ENCODE assay signal across 9 cellular contexts in genomic region chr4:158850800-158851644, GRCh38.
DNase-seq lines count a peak whose midpoint lies in the region; TF ChIP-seq lines count a peak whose summit lies in the region.
"Had no signal": no experiment of that assay in that cellular context is flagged by ENCODE, and none has a peak within 500 bp of the region (broad histone marks: within the 10 kb centered on the region; RNA-seq: fewer than 3 reads in every experiment).

No MANE protein-coding gene starts in this region.

- TF ChIP-seq CTCF in MCF 10A (IDR thresholded peaks at IDR 0.05; ENCODE audit: unreplicated experiment), result peak; percentile 58
- peak; percentile 63 for TF ChIP-seq CTCF in liver (IDR thresholded peaks at IDR 0.05; ENCODE audit: low read depth, low read length, missing input control)

- DNase-seq in NCI-H1436 (lab: John Stamatoyannopoulos, UW), result peak; percentile 5
- no peak for DNase-seq in NCI-H1436 treated with DMSO at 0.1 percent for 48 hours (lab: John Stamatoyannopoulos, UW)
- DNase-seq in LoVo (ENCODE audit: low spot score), result peak; percentile 32
- DNase-seq in MCF 10A (ENCODE audit: unreplicated experiment), result peak; percentile 35
- no peak for DNase-seq in activated T-helper 2 cell treated with anti-CD3 and anti-CD28 coated beads, Interferon-gamma antibody, Interleukin-2, Interleukin-4, amounts not matched to agents 10 μg/mL and 5 μg/mL and 100 μg/mL, durations not matched to agents 14 hours and 24 hours and 36 hours (ENCODE audit: low spot score)
- no peak for DNase-seq in activated CD4-positive, alpha-beta T cell treated with anti-CD3 and anti-CD28 coated beads, Interleukin-2, amount 50 U/mL, for 48 hours
- DNase-seq in cortex of kidney (lab: John Stamatoyannopoulos, UW), result no peak

- no peak overlapping the region for H3K27ac Mint-ChIP-seq in MCF 10A (ENCODE audit: low read depth, unreplicated experiment)
- no peak overlapping the region for H3K27ac Mint-ChIP-seq in activated T-helper 2 cell treated with anti-CD3 and anti-CD28 coated beads, Interferon-gamma antibody, Interleukin-2, Interleukin-4, amounts not matched to agents 10 μg/mL and 5 μg/mL and 100 μg/mL, durations not matched to agents 14 hours and 24 hours and 36 hours

- no peaks in the 10 kb centered on the region for H3K9me3 Mint-ChIP-seq in MCF 10A (ENCODE audit: unreplicated experiment)
- no peaks in the 10 kb centered on the region for H3K9me3 Mint-ChIP-seq in activated T-helper 2 cell treated with anti-CD3 and anti-CD28 coated beads, Interferon-gamma antibody, Interleukin-2, Interleukin-4, amounts not matched to agents 10 μg/mL and 5 μg/mL and 100 μg/mL, durations not matched to agents 14 hours and 24 hours and 36 hours
- H3K9me3 Mint-ChIP-seq: CD8-positive, alpha-beta memory T cell had no signal

- 71% methylated on average over 7 of the region's 7 CpGs for WGBS in liver

- POLR2A ChIA-PET in MCF 10A (lab: Yijun Ruan, JAX), result interaction anchor here (0.5 to 2.1 kb wide), 4 partner anchors 54 to 141 kb away, joined by 3 to 7 read pairs (median 3); partner anchors contain the start of gene PPID

- no peaks in the 10 kb centered on the region for H3K27me3 ChIP-seq in liver (ENCODE audit: control insufficient read depth in 4 of 4, insufficient read depth in 4 of 4, low read length in 3 of 4)

- no peaks in the 10 kb centered on the region for H3K9me3 ChIP-seq in liver (ENCODE audit: control insufficient read depth in 4 of 4, low read length in 3 of 4)

- peak; percentile 89 to 90 for TF ChIP-seq RAD21 in liver (IDR thresholded peaks at IDR 0.05)

- no peaks in the 10 kb centered on the region for H3K27me3 Mint-ChIP-seq in MCF 10A (ENCODE audit: insufficient read depth, unreplicated experiment)
- no peaks in the 10 kb centered on the region for H3K27me3 Mint-ChIP-seq in activated T-helper 2 cell treated with anti-CD3 and anti-CD28 coated beads, Interferon-gamma antibody, Interleukin-2, Interleukin-4, amounts not matched to agents 10 μg/mL and 5 μg/mL and 100 μg/mL, durations not matched to agents 14 hours and 24 hours and 36 hours (ENCODE audit: low read depth)
- H3K27me3 Mint-ChIP-seq: CD8-positive, alpha-beta memory T cell had no signal

- no peak overlapping the region for H3K9ac ChIP-seq in liver (ENCODE audit: low read depth in 1 of 2, low read length in 2 of 2)

- no peak overlapping the region for H3K4me3 Mint-ChIP-seq in MCF 10A (ENCODE audit: unreplicated experiment)
- no peak overlapping the region for H3K4me3 Mint-ChIP-seq in activated T-helper 2 cell treated with anti-CD3 and anti-CD28 coated beads, Interferon-gamma antibody, Interleukin-2, Interleukin-4, amounts not matched to agents 10 μg/mL and 5 μg/mL and 100 μg/mL, durations not matched to agents 14 hours and 24 hours and 36 hours (ENCODE audit: low read depth)

- H3K4me3 ChIP-seq in liver (ENCODE audit: low read depth in 1 of 3, low read length in 3 of 3), result no peak overlapping the region

- H3K27ac ChIP-seq in liver (ENCODE audit: low read depth in 1 of 2, low read length in 2 of 2), result peak overlapping the region in 1 of 2 donors; percentile 36

- BruUV-seq in MCF 10A (replicated peaks; lab: Mats Ljungman, UMichigan), result no TSS peak

- peaks cover 5% of the 10 kb centered on the region for H3K36me3 Mint-ChIP-seq in MCF 10A (ENCODE audit: insufficient read depth, unreplicated experiment)
- H3K36me3 Mint-ChIP-seq in activated T-helper 2 cell treated with anti-CD3 and anti-CD28 coated beads, Interferon-gamma antibody, Interleukin-2, Interleukin-4, amounts not matched to agents 10 μg/mL and 5 μg/mL and 100 μg/mL, durations not matched to agents 14 hours and 24 hours and 36 hours (ENCODE audit: low read depth), result no peaks in the 10 kb centered on the region

- intact Hi-C loops in MCF 10A (cut with micrococcal nuclease), result loop anchor here (1.0 to 10.0 kb wide), 4 partner anchors 121 to 598 kb away; partner anchors contain the start of gene PPID
- intact Hi-C loops in activated T-helper 2 cell treated with anti-CD3 and anti-CD28 coated beads, Interferon-gamma antibody, Interleukin-2, Interleukin-4, amounts not matched to agents 10 μg/mL and 5 μg/mL and 100 μg/mL, durations not matched to agents 14 hours and 24 hours and 36 hours (cut with micrococcal nuclease), result loop anchor here (1.0 to 2.0 kb wide), 2 partner anchors 76 to 121 kb away; no protein-coding TSS in a partner anchor

- peaks cover 0 to under 1% (median 0%) of the 10 kb centered on the region in 4 donors for H3K4me1 ChIP-seq in liver (ENCODE audit: control insufficient read depth in 4 of 4, insufficient read depth in 4 of 4, low read length in 3 of 4)

- H3K4me1 Mint-ChIP-seq in MCF 10A (ENCODE audit: insufficient read depth, unreplicated experiment), result no peaks in the 10 kb centered on the region
- peaks cover 9% of the 10 kb centered on the region for H3K4me1 Mint-ChIP-seq in activated T-helper 2 cell treated with anti-CD3 and anti-CD28 coated beads, Interferon-gamma antibody, Interleukin-2, Interleukin-4, amounts not matched to agents 10 μg/mL and 5 μg/mL and 100 μg/mL, durations not matched to agents 14 hours and 24 hours and 36 hours (ENCODE audit: low read depth)

- H3K36me3 ChIP-seq in liver (ENCODE audit: control insufficient read depth in 4 of 4, insufficient read depth in 3 of 4, low read depth in 1 of 4, low read length in 3 of 4), result peaks cover 1 to 17% (median 5%) of the 10 kb centered on the region in 4 donors

- CTCF ChIA-PET in MCF 10A (lab: Yijun Ruan, JAX), result interaction anchor here (0.6 to 5.3 kb wide), 45 partner anchors 9 to 1329 kb away, joined by 3 to 57 read pairs (median 4); partner anchors contain the start of gene PPID

TF ChIP-seq in liver, 16 proteins besides CTCF, POLR2A, EP300 and RAD21:
- no peak for TF ChIP-seq JUND (IDR thresholded peaks at IDR 0.05)
- TF ChIP-seq NR2F2 (IDR thresholded peaks at IDR 0.05), result no peak
- no peak for TF ChIP-seq YY1 (IDR thresholded peaks at IDR 0.05)
- no peak for TF ChIP-seq HNF4A (conservative IDR thresholded peaks at IDR 0.05)
- no peak for TF ChIP-seq MAX (IDR thresholded peaks at IDR 0.05)
- no peak for TF ChIP-seq HNF4G (IDR thresholded peaks at IDR 0.05)
- no peak for TF ChIP-seq EGR1 (IDR thresholded peaks at IDR 0.05; ENCODE audit: low read depth in 2 of 2)
- no peak for TF ChIP-seq ZBTB33 (IDR thresholded peaks at IDR 0.05)
- TF ChIP-seq TAF1 (conservative IDR thresholded peaks at IDR 0.05), result no peak
- TF ChIP-seq REST (IDR thresholded peaks at IDR 0.05), result no peak
- no peak for TF ChIP-seq RXRA (IDR thresholded peaks at IDR 0.05)
- TF ChIP-seq GABPA (IDR thresholded peaks at IDR 0.05 in 1 of 2, conservative IDR thresholded peaks at IDR 0.05 in 1 of 2), result no peak
- no peak for TF ChIP-seq SP1 (IDR thresholded peaks at IDR 0.05)
- TF ChIP-seq FOXA1 (IDR thresholded peaks at IDR 0.05), result no peak
- no peak for TF ChIP-seq ATF3 (IDR thresholded peaks at IDR 0.05)
- no peak for TF ChIP-seq FOXA2 (IDR thresholded peaks at IDR 0.05)

Comparison
In these comparisons a context has a peak if more than half of its experiments do, and no peak if none do; other contexts are left out.
1. DNase-seq: peak in NCI-H1436 (single experiment), LoVo (single experiment) and MCF 10A (single experiment); none in NCI-H1436 treated with DMSO at 0.1 percent for 48 hours (single experiment), activated T-helper 2 cell treated with anti-CD3 and anti-CD28 coated beads, Interferon-gamma antibody, Interleukin-2, Interleukin-4, amounts not matched to agents 10 μg/mL and 5 μg/mL and 100 μg/mL, durations not matched to agents 14 hours and 24 hours and 36 hours (single experiment), activated CD4-positive, alpha-beta T cell treated with anti-CD3 and anti-CD28 coated beads, Interleukin-2, amount 50 U/mL, for 48 hours (0 of 2) and cortex of kidney (single experiment).